In genomic region chr9:13485068-13485596, GRCh38 we compare ENCODE assay signal across 8 cellular contexts.
DNase-seq lines count a peak whose midpoint lies in the region; ATAC-seq and TF ChIP-seq lines count a peak whose summit lies in the region.

No MANE protein-coding gene starts in this region.

- H3K36me3 ChIP-seq in ascending aorta (no peaks in the 10 kb centered on the region), cardiac muscle cell (no peaks in the 10 kb centered on the region), psoas muscle (ENCODE audit: insufficient read depth in 1 of 2, low read depth in 1 of 2) (no peaks in the 10 kb centered on the region)

- peak; percentile 95 to 98 (median 97) for ATAC-seq in psoas muscle
- ATAC-seq in GM19467 (IDR thresholded peaks at IDR 0.05; ENCODE audit: unreplicated experiment), result no peak
- ATAC-seq in HG03039 (IDR thresholded peaks at IDR 0.05; ENCODE audit: unreplicated experiment), result no peak

- 15 to 37% (median 27%) methylated on average over 3 of the region's 3 CpGs for WGBS in psoas muscle, 3 donors

- TF ChIP-seq CTCF in AG10803 (conservative IDR thresholded peaks at IDR 0.05; ENCODE audit: low read length) (0 out of 2 replicates have a peak, but pooled peaks have one; percentile 6), ascending aorta (IDR thresholded peaks at IDR 0.05) (peak in 2 of 3 experiments; percentile 8 to 14), cardiac muscle cell (IDR thresholded peaks at IDR 0.05; ENCODE audit: low read depth, low read length) (peak; percentile 29), psoas muscle (IDR thresholded peaks at IDR 0.05) (peak; percentile 16)

- H3K27ac ChIP-seq in ascending aorta (peak overlapping the region; percentile 60 to 74), cardiac muscle cell (no peak overlapping the region), psoas muscle (peak overlapping the region; percentile 78)

- peak; percentile 83 for DNase-seq in AG10803 (ENCODE audit: low read depth)
- DNase-seq in ascending aorta (ENCODE audit: low spot score in 2 of 2), result peak in 1 of 2 donors; percentile 87
- DNase-seq in cardiac muscle cell (ENCODE audit: low read depth in 1 of 2, low spot score in 1 of 2), result peak in 1 of 2 donors; percentile 96
- peak; percentile 60 to 82 for DNase-seq in psoas muscle
- DNase-seq in NCI-H187 (lab: John Stamatoyannopoulos, UW), result no peak
- DNase-seq in HK-2 (ENCODE audit: unreplicated experiment), result no peak

- H3K9me3 ChIP-seq in ascending aorta (no peaks in the 10 kb centered on the region), cardiac muscle cell (ENCODE audit: low read depth) (no peaks in the 10 kb centered on the region), psoas muscle (no peaks in the 10 kb centered on the region)

- H3K4me3 ChIP-seq in AG10803 (ENCODE audit: low read length) (no peak overlapping the region), ascending aorta (peak overlapping the region in 1 of 2 donors; percentile 33), cardiac muscle cell (no peak overlapping the region), psoas muscle (peak overlapping the region; percentile 11)

- no peaks in the 10 kb centered on the region for H3K27me3 ChIP-seq in ascending aorta
- H3K27me3 ChIP-seq in cardiac muscle cell, result no peaks in the 10 kb centered on the region
- H3K27me3 ChIP-seq in psoas muscle (ENCODE audit: insufficient read depth in 3 of 3, low read length in 2 of 3), result no peaks in the 10 kb centered on the region

- H3K4me1 ChIP-seq in ascending aorta (peaks cover 0 to 14% of the 10 kb centered on the region in 2 donors), cardiac muscle cell (ENCODE audit: low read depth) (no peaks in the 10 kb centered on the region), psoas muscle (peaks cover 32% of the 10 kb centered on the region)

- intact Hi-C loops in ascending aorta (cut with DNase I), result loop anchor here (2.0 to 5.0 kb wide), 3 partner anchors 86 to 867 kb away; partner anchors contain the start of gene NFIB
- intact Hi-C loops in psoas muscle (cut with DNase I), result no loop called here

Comparison
In these comparisons a context has a peak if more than half of its experiments do, and no peak if none do; other contexts are left out.
1. DNase-seq: peak in AG10803 (single experiment) and psoas muscle (2 of 2); none in NCI-H187 (0 of 2) and HK-2 (single experiment).
2. ATAC-seq: peak in psoas muscle (4 of 4); none in GM19467 (single experiment) and HG03039 (single experiment).
3. Peak in every context shown above with its lines, with median percentiles within 50 percentile points of each other: CTCF ChIP-seq.